8 cellular contexts compared by ENCODE assay signal in genomic region chr22:37661160-37661924, GRCh38. TPM values are rescaled to one million over a fixed set of nuclear protein-coding genes. Genes with fewer than 3 reads are reported as not detected.
DNase-seq lines count a peak whose midpoint lies in the region; ATAC-seq and TF ChIP-seq lines count a peak whose summit lies in the region.

No MANE protein-coding gene starts in this region.

- H3K4me1 ChIP-seq in aorta (ENCODE audit: control insufficient read depth in 1 of 2, insufficient read depth in 2 of 2, low read length in 2 of 2): no peaks in the 10 kb centered on the region

- DNase-seq in DMS 273 treated with DMSO at 0.1 percent for 48 hours (lab: John Stamatoyannopoulos, UW): peak; percentile 15
- peak; percentile 66 for DNase-seq in LHCN-M2 (ENCODE audit: low read depth)
- no peak for DNase-seq in WERI-Rb-1
- peak; percentile 87 for DNase-seq in fibroblast of villous mesenchyme (ENCODE audit: low read depth)
- peak; percentile 87 for DNase-seq in pons (ENCODE audit: low spot score)
- no peak for DNase-seq in activated naive CD4-positive, alpha-beta T cell treated with anti-CD3 and anti-CD28 coated beads, Interleukin-2, amount 50 U/mL, for 72 hours (ENCODE audit: low spot score in 2 of 2)
- DNase-seq in aorta: no peak

- 17 to 21% methylated on average over 12 of the region's 12 CpGs for WGBS in aorta, 2 donors

- no peak overlapping the region for H3K4me3 ChIP-seq in WERI-Rb-1 (ENCODE audit: low read depth, low read length)
- H3K4me3 ChIP-seq in fibroblast of villous mesenchyme (ENCODE audit: low read depth, low read length): no peak overlapping the region
- H3K4me3 ChIP-seq in aorta (ENCODE audit: low read length in 2 of 2): no peak overlapping the region

- H3K27me3 ChIP-seq in WERI-Rb-1 (ENCODE audit: insufficient read depth, low read depth, severe bottlenecking) (no peaks in the 10 kb centered on the region), aorta (ENCODE audit: control insufficient read depth in 1 of 2, insufficient read depth in 2 of 2, low read length in 1 of 2) (no peaks in the 10 kb centered on the region)

- peaks cover 7 to 15% of the 10 kb centered on the region in 2 donors for H3K36me3 Mint-ChIP-seq in activated naive CD4-positive, alpha-beta T cell treated with anti-CD3 and anti-CD28 coated beads, Interleukin-2, amount 50 U/mL, for 72 hours

- peaks cover 35% of the 10 kb centered on the region for H3K36me3 ChIP-seq in WERI-Rb-1
- H3K36me3 ChIP-seq in aorta (ENCODE audit: control insufficient read depth in 1 of 2, insufficient read depth in 2 of 2, low read length in 1 of 2): no peaks in the 10 kb centered on the region

- no peaks in the 10 kb centered on the region for H3K9me3 Mint-ChIP-seq in activated naive CD4-positive, alpha-beta T cell treated with anti-CD3 and anti-CD28 coated beads, Interleukin-2, amount 50 U/mL, for 72 hours

- no peak overlapping the region for H3K27ac Mint-ChIP-seq in activated naive CD4-positive, alpha-beta T cell treated with anti-CD3 and anti-CD28 coated beads, Interleukin-2, amount 50 U/mL, for 72 hours

- peak; percentile 35; the same call in 1 of the 2 replicates for TF ChIP-seq CTCF in WERI-Rb-1 (IDR thresholded peaks at IDR 0.05; ENCODE audit: low read depth, low read length)
- peak; percentile 70 for TF ChIP-seq CTCF in fibroblast of villous mesenchyme (IDR thresholded peaks at IDR 0.05; ENCODE audit: insufficient read depth, low read depth, low read length)

- intact Hi-C loops in aorta (cut with DNase I): no loop called here

- H3K9me3 ChIP-seq in WERI-Rb-1 (ENCODE audit: severe bottlenecking) (no peaks in the 10 kb centered on the region), aorta (ENCODE audit: control insufficient read depth, low read length) (no peaks in the 10 kb centered on the region)

- H3K27ac ChIP-seq in WERI-Rb-1: no peak overlapping the region
- peak overlapping the region in 1 of 2 donors; percentile 72 for H3K27ac ChIP-seq in aorta (ENCODE audit: low read depth in 1 of 2, low read length in 2 of 2)

- ATAC-seq in HG02840 (IDR thresholded peaks at IDR 0.05; ENCODE audit: low FRiP score, unreplicated experiment) (no peak), aorta (ENCODE audit: low FRiP score) (no peak)
- ATAC-seq in activated naive CD4-positive, alpha-beta T cell treated with anti-CD3 and anti-CD28 coated beads, Interleukin-2, amount 50 U/mL, for 72 hours: no peak

RNA-seq across cellular contexts. Expression of gene PDXP, which starts 2.8 kb away (rescaled TPM):
- total RNA-seq in LHCN-M2 (2014; rRNA removed) (38.7 and 45.1 TPM in 2 replicates), fibroblast of villous mesenchyme (9.0 and 9.9 TPM in 2 replicates), aorta (1 to 10 TPM; 4.0 to 5.5 TPM)
- polyA plus RNA-seq in LHCN-M2 (2012): 20.9 TPM
- 10 to 100 TPM; 34.5 to 38.2 TPM for total RNA-seq in activated naive CD4-positive, alpha-beta T cell treated with anti-CD3 and anti-CD28 coated beads, Interleukin-2, amount 50 U/mL, for 72 hours
- polyA plus RNA-seq in aorta: 10 to 100 TPM in 1 of 2 donors, 1 to 10 TPM in 1; 4.7 to 16.2 TPM

RNA-seq across cellular contexts. Expression of gene LGALS1, which starts 14.1 kb away (rescaled TPM):
- total RNA-seq in LHCN-M2 (2014; rRNA removed) (5,161 and 10,139 TPM in 2 replicates), fibroblast of villous mesenchyme (3,707 and 5,728 TPM in 2 replicates), aorta (1,000 to 10,000 TPM; 1,050 to 1,178 TPM)
- 11,917 TPM for polyA plus RNA-seq in LHCN-M2 (2012)
- total RNA-seq in activated naive CD4-positive, alpha-beta T cell treated with anti-CD3 and anti-CD28 coated beads, Interleukin-2, amount 50 U/mL, for 72 hours: 100 to 1,000 TPM; 362 to 981 TPM
- polyA plus RNA-seq in aorta: 1,000 to 10,000 TPM; 1,845 to 3,139 TPM

RNA-seq across cellular contexts. Expression of gene SH3BP1, which starts 21.9 kb away (rescaled TPM):
- total RNA-seq in LHCN-M2 (2014; rRNA removed) (1.7 and 3.5 TPM in 2 replicates), fibroblast of villous mesenchyme (9.0 and 11.2 TPM in 2 replicates), aorta (10 to 100 TPM in 1 of 2 donors, 1 to 10 TPM in 1; 7.2 to 18.2 TPM)
- polyA plus RNA-seq in LHCN-M2 (2012): 1.6 TPM
- total RNA-seq in activated naive CD4-positive, alpha-beta T cell treated with anti-CD3 and anti-CD28 coated beads, Interleukin-2, amount 50 U/mL, for 72 hours: 10 to 100 TPM; 82.9 to 98.5 TPM
- polyA plus RNA-seq in aorta: 10 to 100 TPM in 1 of 2 donors, 1 to 10 TPM in 1; 3.5 to 14.8 TPM

RNA-seq across cellular contexts. Expression of gene NOL12, which starts 24.8 kb away (rescaled TPM):
- 45.1 and 53.9 TPM in 2 replicates for total RNA-seq in LHCN-M2 (2014; rRNA removed)
- 24.6 TPM for polyA plus RNA-seq in LHCN-M2 (2012)
- 7.3 and 10.3 TPM in 2 replicates for total RNA-seq in fibroblast of villous mesenchyme
- total RNA-seq in activated naive CD4-positive, alpha-beta T cell treated with anti-CD3 and anti-CD28 coated beads, Interleukin-2, amount 50 U/mL, for 72 hours: 10 to 100 TPM; 24.0 to 42.1 TPM
- 10 to 100 TPM; 11.1 to 15.4 TPM for total RNA-seq in aorta
- polyA plus RNA-seq in aorta: 10 to 100 TPM; 13.0 to 19.0 TPM

RNA-seq across cellular contexts. Expression of gene TRIOBP, which starts 35.5 kb away (rescaled TPM):
- 128 and 137 TPM in 2 replicates for total RNA-seq in LHCN-M2 (2014; rRNA removed)
- polyA plus RNA-seq in LHCN-M2 (2012): 85.7 TPM
- 121 and 141 TPM in 2 replicates for total RNA-seq in fibroblast of villous mesenchyme
- total RNA-seq in activated naive CD4-positive, alpha-beta T cell treated with anti-CD3 and anti-CD28 coated beads, Interleukin-2, amount 50 U/mL, for 72 hours: 10 to 100 TPM; 17.4 to 26.0 TPM
- 100 to 1,000 TPM in 1 of 2 donors, 10 to 100 TPM in 1; 86.0 to 113 TPM for total RNA-seq in aorta
- 10 to 100 TPM; 26.9 to 59.1 TPM for polyA plus RNA-seq in aorta

Comparison
In these comparisons a context has a peak if more than half of its experiments do, and no peak if none do; other contexts are left out.
1. DNase-seq: peak in DMS 273 treated with DMSO at 0.1 percent for 48 hours (single experiment), LHCN-M2 (single experiment), fibroblast of villous mesenchyme (single experiment) and pons (single experiment); none in WERI-Rb-1 (single experiment), activated naive CD4-positive, alpha-beta T cell treated with anti-CD3 and anti-CD28 coated beads, Interleukin-2, amount 50 U/mL, for 72 hours (0 of 2) and aorta (0 of 2).